In the genomic region with DNA sequence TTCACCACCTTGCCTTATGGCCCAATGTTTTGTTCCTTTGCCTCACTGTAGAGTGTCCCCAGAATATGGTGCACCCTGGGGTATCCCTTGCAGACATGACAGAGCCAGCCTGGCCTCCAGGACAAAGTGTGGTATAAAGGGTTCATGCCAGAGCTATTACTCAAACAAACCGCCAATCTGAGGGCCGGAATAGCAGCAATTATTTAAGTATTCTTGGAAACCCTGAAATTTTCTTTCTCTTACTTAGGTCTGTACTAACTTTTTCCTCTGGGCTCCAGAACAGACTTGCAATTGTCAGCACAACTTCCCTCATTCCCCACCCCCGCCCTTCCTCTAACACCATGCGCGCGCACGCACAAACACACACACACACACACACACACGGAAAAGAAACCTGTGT, we compare ENCODE assay signal across 26 cellular contexts.
"Had no signal": no experiment of that assay in that cellular context is flagged by ENCODE, and none has a peak within 500 bp of the region (broad histone marks: within the 10 kb centered on the region; RNA-seq: fewer than 3 reads in every experiment).

No MANE protein-coding gene starts in this region.

- H3K4me1 ChIP-seq: body of pancreas, gastroesophageal sphincter, psoas muscle, right atrium auricular region, vagina had no signal

- H3K36me3 ChIP-seq: gastroesophageal sphincter, ovary, right atrium auricular region, thoracic aorta, vagina had no signal

- H3K4me3 Mint-ChIP-seq: activated CD4-positive, alpha-beta memory T cell treated with anti-CD3 and anti-CD28 coated beads for 36 hours; activated naive CD4-positive, alpha-beta T cell treated with anti-CD3 and anti-CD28 coated beads for 36 hours; activated naive CD8-positive, alpha-beta T cell treated with anti-CD3 and anti-CD28 coated beads, Interleukin-2, amount 10 ng/mL, durations not matched to agents 7 days and 5 days; activated T-cell treated with anti-CD3 and anti-CD28 coated beads, Interleukin-2, amount 50 U/mL, for 72 hours; dendritic cell treated with granulocyte-macrophage colony-stimulating factor and Interleukin-4, amounts not matched to agents 40 ng/mL and 50 ng/mL, for 4 days; memory B cell; natural killer cell treated with Interleukin-12 subunit alpha and Interleukin-12 subunit beta and Interleukin-15 and Interleukin-18, amount 100 ng/mL, for 72 hours; T-helper 17 cell; type B pancreatic cell had no signal

- H3K9me3 Mint-ChIP-seq: activated CD4-positive, alpha-beta memory T cell treated with anti-CD3 and anti-CD28 coated beads for 36 hours; activated naive CD4-positive, alpha-beta T cell treated with anti-CD3 and anti-CD28 coated beads for 36 hours; activated naive CD8-positive, alpha-beta T cell treated with anti-CD3 and anti-CD28 coated beads, Interleukin-2, amount 10 ng/mL, durations not matched to agents 7 days and 5 days; activated T-cell treated with anti-CD3 and anti-CD28 coated beads, Interleukin-2, amount 50 U/mL, for 72 hours; dendritic cell treated with granulocyte-macrophage colony-stimulating factor and Interleukin-4, amounts not matched to agents 40 ng/mL and 50 ng/mL, for 4 days; memory B cell; natural killer cell treated with Interleukin-12 subunit alpha and Interleukin-12 subunit beta and Interleukin-15 and Interleukin-18, amount 100 ng/mL, for 72 hours had no signal

- H3K4me1 Mint-ChIP-seq: activated naive CD8-positive, alpha-beta T cell treated with anti-CD3 and anti-CD28 coated beads, Interleukin-2, amount 10 ng/mL, durations not matched to agents 7 days and 5 days had no signal

- H3K9me3 ChIP-seq: body of pancreas, gastroesophageal sphincter, ovary, psoas muscle, right atrium auricular region, thoracic aorta, vagina had no signal

- H3K36me3 Mint-ChIP-seq: activated CD4-positive, alpha-beta memory T cell treated with anti-CD3 and anti-CD28 coated beads for 36 hours; activated naive CD8-positive, alpha-beta T cell treated with anti-CD3 and anti-CD28 coated beads, Interleukin-2, amount 10 ng/mL, durations not matched to agents 7 days and 5 days; memory B cell; natural killer cell treated with Interleukin-12 subunit alpha and Interleukin-12 subunit beta and Interleukin-15 and Interleukin-18, amount 100 ng/mL, for 72 hours; type B pancreatic cell had no signal

- FAIRE-seq: islet of Langerhans had no signal

- H3K27me3 ChIP-seq: body of pancreas, ovary, right atrium auricular region, vagina had no signal

- ATAC-seq: activated T-cell treated with anti-CD3 and anti-CD28 coated beads, Interleukin-2, amount 50 U/mL, for 72 hours; body of pancreas; gastroesophageal sphincter; left cardiac atrium; natural killer cell treated with Interleukin-12 subunit alpha and Interleukin-12 subunit beta and Interleukin-15 and Interleukin-18, amount 100 ng/mL, for 72 hours; psoas muscle; T-helper 17 cell had no signal

- DNase-seq: activated CD4-positive, alpha-beta memory T cell treated with anti-CD3 and anti-CD28 coated beads for 36 hours; activated CD4-positive, alpha-beta T cell treated with anti-CD3 and anti-CD28 coated beads for 48 hours; activated CD4-positive, CD25-positive, alpha-beta regulatory T cell; activated effector memory CD4-positive, alpha-beta T cell treated with Interleukin-2 at 50 U/mL for 16 hours; activated naive CD4-positive, alpha-beta T cell treated with anti-CD3 and anti-CD28 coated beads for 36 hours; activated naive CD8-positive, alpha-beta T cell treated with anti-CD3 and anti-CD28 coated beads, Interleukin-2, amount 10 ng/mL, durations not matched to agents 7 days and 5 days; activated T-cell treated with anti-CD3 and anti-CD28 coated beads, Interleukin-2, amount 50 U/mL, for 72 hours; body of pancreas; caudate nucleus; effector CD8-positive, alpha-beta T cell; left cardiac atrium; ovary; psoas muscle; stimulated activated CD4-positive, alpha-beta T cell treated with anti-CD3 and anti-CD28 coated beads, Interleukin-15, amount 100 ng/mL, for 24 hours; stimulated activated naive CD4-positive, alpha-beta T cell; T-helper 17 cell had no signal

- H3K27ac ChIP-seq: body of pancreas, gastroesophageal sphincter, ovary, psoas muscle, right atrium auricular region, thoracic aorta, vagina had no signal

- H3K27ac Mint-ChIP-seq: activated CD4-positive, alpha-beta memory T cell treated with anti-CD3 and anti-CD28 coated beads for 36 hours; activated naive CD4-positive, alpha-beta T cell treated with anti-CD3 and anti-CD28 coated beads for 36 hours; activated naive CD8-positive, alpha-beta T cell treated with anti-CD3 and anti-CD28 coated beads, Interleukin-2, amount 10 ng/mL, durations not matched to agents 7 days and 5 days; activated T-cell treated with anti-CD3 and anti-CD28 coated beads, Interleukin-2, amount 50 U/mL, for 72 hours; dendritic cell treated with granulocyte-macrophage colony-stimulating factor and Interleukin-4, amounts not matched to agents 40 ng/mL and 50 ng/mL, for 4 days; memory B cell; natural killer cell treated with Interleukin-12 subunit alpha and Interleukin-12 subunit beta and Interleukin-15 and Interleukin-18, amount 100 ng/mL, for 72 hours; T-helper 17 cell; type B pancreatic cell had no signal

- H3K4me3 ChIP-seq: body of pancreas, gastroesophageal sphincter, ovary, psoas muscle, right atrium auricular region, skin epidermis, thoracic aorta, vagina had no signal
